Comparison of ENCODE assay signal across 1 cellular context in the genomic region with DNA sequence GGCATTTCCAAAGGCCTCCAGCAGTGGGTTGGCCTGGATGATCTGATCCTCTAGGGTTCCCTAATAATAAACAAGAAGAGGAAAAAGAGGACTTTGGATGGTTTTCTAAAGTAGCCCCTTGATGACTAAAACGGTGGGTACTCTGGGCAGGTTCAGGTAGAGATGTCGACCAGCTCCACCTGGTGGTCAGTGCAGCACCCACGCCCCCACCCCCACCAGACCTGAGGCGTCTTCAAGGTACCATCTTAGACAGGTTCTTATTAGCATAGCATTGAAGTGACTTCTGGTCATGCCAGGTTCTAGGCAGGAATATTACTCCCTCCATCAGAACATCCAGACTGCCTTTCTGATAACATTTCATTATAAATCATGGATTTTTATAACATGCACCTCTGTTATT.
TF ChIP-seq lines count a peak whose summit lies in the region.

No MANE protein-coding gene starts in this region.

TF ChIP-seq in K562, 482 proteins besides CTCF, POLR2A, EP300 and RAD21 (continued from another document):
- TF ChIP-seq, protein P1, sequence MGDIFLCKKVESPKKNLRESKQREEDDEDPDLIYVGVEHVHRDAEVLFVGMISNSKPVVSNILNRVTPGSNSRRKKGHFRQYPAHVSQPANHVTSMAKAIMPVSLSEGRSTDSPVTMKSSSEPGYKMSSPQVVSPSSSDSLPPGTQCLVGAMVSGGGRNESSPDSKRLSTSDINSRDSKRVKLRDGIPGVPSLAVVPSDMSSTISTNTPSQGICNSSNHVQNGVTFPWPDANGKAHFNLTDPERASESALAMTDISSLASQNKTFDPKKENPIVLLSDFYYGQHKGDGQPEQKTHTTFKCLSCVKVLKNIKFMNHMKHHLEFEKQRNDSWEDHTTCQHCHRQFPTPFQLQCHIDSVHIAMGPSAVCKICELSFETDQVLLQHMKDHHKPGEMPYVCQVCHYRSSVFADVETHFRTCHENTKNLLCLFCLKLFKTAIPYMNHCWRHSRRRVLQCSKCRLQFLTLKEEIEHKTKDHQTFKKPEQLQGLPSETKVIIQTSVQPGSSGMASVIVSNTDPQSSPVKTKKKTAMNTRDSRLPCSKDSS (IDR thresholded peaks at IDR 0.05; ENCODE audit: low read depth, partially characterized antibody): no peak
- TF ChIP-seq PHTF2 (CRISPR knock-in tag; IDR thresholded peaks at IDR 0.05): no peak
- no peak for TF ChIP-seq SIRT6 (IDR thresholded peaks at IDR 0.05; ENCODE audit: low read depth, low read length)
- no peak for TF ChIP-seq HLTF (IDR thresholded peaks at IDR 0.05)
- TF ChIP-seq DNMT1 (IDR thresholded peaks at IDR 0.05): no peak
- TF ChIP-seq ZBTB43 (CRISPR knock-in tag; IDR thresholded peaks at IDR 0.05): no peak
- no peak for TF ChIP-seq THAP12 (CRISPR knock-in tag; IDR thresholded peaks at IDR 0.05)
- no peak for TF ChIP-seq KDM1A (IDR thresholded peaks at IDR 0.05)
- TF ChIP-seq ESRRB (CRISPR knock-in tag; IDR thresholded peaks at IDR 0.05; ENCODE audit: borderline replicate concordance): no peak
